Comparison of ENCODE assay signal across 9 cellular contexts in the genomic region with DNA sequence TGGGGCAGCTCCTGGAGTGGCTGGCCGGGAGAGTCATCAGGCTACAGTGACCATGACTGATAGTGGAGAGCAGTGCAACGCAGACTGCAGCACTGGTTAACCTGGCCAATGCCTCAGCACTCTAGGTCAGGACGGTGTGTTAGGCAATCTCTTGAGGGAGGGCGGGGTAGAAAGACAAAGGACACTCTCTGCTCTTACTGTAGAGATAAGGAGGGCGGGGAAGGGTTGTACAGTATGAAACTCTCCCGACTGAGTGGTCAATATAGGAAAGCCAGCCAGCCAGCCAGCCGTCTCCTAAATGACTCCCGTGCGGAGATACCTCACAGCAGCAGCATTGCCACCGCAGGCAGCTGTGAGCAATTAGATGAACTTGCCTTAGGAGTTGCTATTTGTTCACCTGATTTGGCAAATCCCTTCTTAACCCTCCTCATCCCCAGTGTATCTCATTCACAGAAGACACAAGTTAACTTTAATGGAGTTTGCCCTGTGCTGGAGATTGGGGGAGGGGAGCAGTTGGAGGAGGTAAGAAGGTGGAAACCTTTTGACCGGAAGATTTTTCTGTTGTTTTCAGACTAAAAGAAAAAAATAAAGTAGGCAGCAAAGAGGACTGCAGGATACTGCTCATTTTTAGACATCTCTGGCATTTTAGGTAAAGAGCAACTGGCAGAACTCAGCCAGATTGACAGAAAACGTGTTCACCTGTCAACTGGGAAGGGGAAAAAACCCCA.
DNase-seq lines count a peak whose midpoint lies in the region; ATAC-seq lines count a peak whose summit lies in the region.
"Had no signal": no experiment of that assay in that cellular context is flagged by ENCODE, and none has a peak within 500 bp of the region (broad histone marks: within the 10 kb centered on the region; RNA-seq: fewer than 3 reads in every experiment).

No MANE protein-coding gene starts in this region.

- H3K36me3 Mint-ChIP-seq in CD8-positive, alpha-beta memory T cell: no peaks in the 10 kb centered on the region
- peaks cover 0 to 3% (median 2%) of the 10 kb centered on the region in 3 donors for H3K36me3 Mint-ChIP-seq in naive thymus-derived CD8-positive, alpha-beta T cell

- H3K9me3 ChIP-seq in CD8-positive, alpha-beta memory T cell (ENCODE audit: low read length): no peaks in the 10 kb centered on the region
- no peaks in the 10 kb centered on the region for H3K9me3 ChIP-seq in duodenal mucosa (ENCODE audit: control insufficient read depth in 1 of 2, low read length in 2 of 2)

- no peak for DNase-seq in CD8-positive, alpha-beta memory T cell
- peak; percentile 38 for DNase-seq in NCI-H146 (lab: John Stamatoyannopoulos, UW)
- DNase-seq in naive thymus-derived CD8-positive, alpha-beta T cell: no peak
- no peak for DNase-seq in T-helper 9 cell
- no peak for DNase-seq in DMS79 treated with DMSO at 0.1 percent for 48 hours (lab: John Stamatoyannopoulos, UW)
- no peak for DNase-seq in NCI-H1092 (lab: John Stamatoyannopoulos, UW)
- DNase-seq in medulla oblongata (ENCODE audit: extremely low spot score): no peak

- H3K36me3 ChIP-seq in CD8-positive, alpha-beta memory T cell (ENCODE audit: insufficient read depth, low read length): no peaks in the 10 kb centered on the region
- no peaks in the 10 kb centered on the region for H3K36me3 ChIP-seq in duodenal mucosa (ENCODE audit: control insufficient read depth in 1 of 2, insufficient read depth in 2 of 2, low read length in 2 of 2)

- H3K9ac ChIP-seq in duodenal mucosa (ENCODE audit: low read depth in 1 of 2, low read length in 2 of 2): peak overlapping the region in 1 of 2 donors; percentile 29

- no peak overlapping the region for H3K27ac Mint-ChIP-seq in CD8-positive, alpha-beta memory T cell
- no peak overlapping the region for H3K27ac Mint-ChIP-seq in naive thymus-derived CD8-positive, alpha-beta T cell

- peaks cover 0 to 3% (median 0%) of the 10 kb centered on the region in 5 donors for H3K9me3 Mint-ChIP-seq in CD8-positive, alpha-beta memory T cell
- H3K9me3 Mint-ChIP-seq in naive thymus-derived CD8-positive, alpha-beta T cell: peaks cover 0 to 2% (median 0%) of the 10 kb centered on the region in 9 donors

- no peak for ATAC-seq in naive thymus-derived CD8-positive, alpha-beta T cell

- no peak overlapping the region for H3K27ac ChIP-seq in CD8-positive, alpha-beta memory T cell (ENCODE audit: low read depth, low read length)
- no peak overlapping the region for H3K27ac ChIP-seq in duodenal mucosa (ENCODE audit: low read depth, low read length)
- H3K27ac ChIP-seq: epithelial cell of prostate had no signal

- H3K4me3 Mint-ChIP-seq in CD8-positive, alpha-beta memory T cell: peak overlapping the region in 4 of 7 donors; percentile 26 to 59 (median 50)
- H3K4me3 Mint-ChIP-seq in naive thymus-derived CD8-positive, alpha-beta T cell: peak overlapping the region; percentile 38 to 73 (median 66)

- peaks cover 31 to 81% of the 10 kb centered on the region in 2 donors for H3K27me3 Mint-ChIP-seq in CD8-positive, alpha-beta memory T cell
- peaks cover 31 to 85% (median 59%) of the 10 kb centered on the region in 5 donors for H3K27me3 Mint-ChIP-seq in naive thymus-derived CD8-positive, alpha-beta T cell

- CTCF ChIA-PET in CD8-positive, alpha-beta memory T cell (lab: Charles Lee): no interaction called here

- no peaks in the 10 kb centered on the region for H3K4me1 ChIP-seq in CD8-positive, alpha-beta memory T cell (ENCODE audit: insufficient read depth, low read length)
- H3K4me1 ChIP-seq in duodenal mucosa (ENCODE audit: control insufficient read depth in 1 of 2, insufficient read depth in 2 of 2, low read length in 2 of 2): peaks cover 0 to 16% of the 10 kb centered on the region in 2 donors

- peaks cover 0 to 11% (median 2%) of the 10 kb centered on the region in 3 donors for H3K4me1 Mint-ChIP-seq in CD8-positive, alpha-beta memory T cell
- H3K4me1 Mint-ChIP-seq in naive thymus-derived CD8-positive, alpha-beta T cell: peaks cover 0 to 12% (median 9%) of the 10 kb centered on the region in 4 donors

- POLR2A ChIA-PET in CD8-positive, alpha-beta memory T cell (lab: Charles Lee): no interaction called here
- POLR2A ChIA-PET in naive thymus-derived CD8-positive, alpha-beta T cell (lab: Charles Lee): no interaction called here

- H3K4me3 ChIP-seq in CD8-positive, alpha-beta memory T cell (ENCODE audit: low read length): no peak overlapping the region
- peak overlapping the region; percentile 35 to 65 for H3K4me3 ChIP-seq in duodenal mucosa (ENCODE audit: low read depth in 1 of 2, low read length in 2 of 2)

- peaks cover 4% of the 10 kb centered on the region for H3K27me3 ChIP-seq in CD8-positive, alpha-beta memory T cell (ENCODE audit: insufficient read depth, low read length, poor library complexity, severe bottlenecking)
- peaks cover 10 to 29% of the 10 kb centered on the region in 2 donors for H3K27me3 ChIP-seq in duodenal mucosa (ENCODE audit: control insufficient read depth in 1 of 2, insufficient read depth in 2 of 2, low read length in 2 of 2)
